Comparison of ENCODE assay signal across 8 cellular contexts in the genomic region with DNA sequence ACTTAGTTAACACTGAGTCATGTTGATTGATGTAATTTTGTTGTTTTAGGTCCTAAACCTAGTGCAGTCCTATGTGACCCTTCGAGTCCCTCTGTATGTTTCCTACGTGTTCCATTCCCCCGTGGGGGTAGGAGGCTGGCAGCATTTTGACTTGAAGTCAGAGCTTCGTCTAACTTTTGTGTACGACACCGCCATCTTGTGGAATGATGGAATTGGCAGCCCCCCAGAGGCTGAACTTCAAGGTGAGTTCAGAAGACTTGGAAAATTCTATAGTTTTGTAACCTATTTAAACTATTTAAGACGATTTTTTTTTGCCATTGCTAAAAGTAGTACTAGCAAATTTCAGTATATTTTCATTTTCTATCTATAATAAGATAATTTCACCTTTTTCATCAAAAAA.
DNase-seq lines count a peak whose midpoint lies in the region; ATAC-seq, FAIRE-seq and TF ChIP-seq lines count a peak whose summit lies in the region.

No MANE protein-coding gene starts in this region.

- WGBS in GM12878 (ENCODE audit: insufficient coverage, insufficient replicate concordance, low lambda C conversion rate, missing lambda C conversion rate): 0% methylated on average over 7 of the region's 7 CpGs
- under 1% methylated on average over 7 of the region's 7 CpGs for WGBS in HepG2 (ENCODE audit: low lambda C conversion rate)
- 24 to 25% methylated on average over 7 of the region's 7 CpGs for WGBS in thyroid gland, 2 donors
- 28% methylated on average over 7 of the region's 7 CpGs for WGBS in suprapubic skin

- BruUV-seq in GM12878 (replicated peaks; lab: Mats Ljungman, UMichigan): no TSS peak
- no TSS peak for BruUV-seq in HepG2 (replicated peaks; lab: Mats Ljungman, UMichigan)

- H3K27ac ChIP-seq in GM12878 (ENCODE audit: control insufficient read depth, insufficient read depth) (no peak overlapping the region), HepG2 (ENCODE audit: extremely low read length, insufficient read depth, low read length) (no peak overlapping the region), thyroid gland (no peak overlapping the region), suprapubic skin (no peak overlapping the region)

- no peak overlapping the region for H3K4me2 ChIP-seq in GM12878 (ENCODE audit: control insufficient read depth, insufficient read depth)
- H3K4me2 ChIP-seq in HepG2 (ENCODE audit: low read depth, low read length): no peak overlapping the region

- TF ChIP-seq EP300 in GM12878 (IDR thresholded peaks at IDR 0.05; ENCODE audit: borderline replicate concordance in 1 of 2, control insufficient read depth in 1 of 2, low read depth in 2 of 2, low read length in 2 of 2) (no peak), HepG2 (IDR thresholded peaks at IDR 0.05; ENCODE audit: low read depth in 2 of 2, low read length in 2 of 2) (no peak), HepG2 (CRISPR knock-in tag; IDR thresholded peaks at IDR 0.05; ENCODE audit: borderline replicate concordance) (no peak), suprapubic skin (IDR thresholded peaks at IDR 0.05) (no peak)

- H3K27me3 ChIP-seq in GM12878 (replicated peaks in 1 of 2; ENCODE audit: control insufficient read depth in 2 of 2, insufficient read depth in 2 of 2, low read length in 1 of 2) (0 out of 4 replicates have a peak, but pooled peaks cover 0 to 3% of the 10 kb centered on the region in 2 experiments), HepG2 (ENCODE audit: control insufficient read depth in 1 of 2, insufficient read depth in 2 of 2, low read length in 2 of 2) (no peaks in the 10 kb centered on the region), thyroid gland (no peaks in the 10 kb centered on the region), suprapubic skin (no peaks in the 10 kb centered on the region)

- POLR2A ChIA-PET in GM12878 (lab: Charles Lee): no interaction called here
- POLR2A ChIA-PET in HepG2 (lab: Yijun Ruan, JAX): no interaction called here

- H3K9ac ChIP-seq in GM12878 (ENCODE audit: control insufficient read depth, insufficient read depth, low read length): no peak overlapping the region
- no peak overlapping the region for H3K9ac ChIP-seq in HepG2 (ENCODE audit: insufficient read depth, low read depth, low read length)

- H2AFZ ChIP-seq in GM12878 (ENCODE audit: control insufficient read depth, low read depth, low read length) (no peak overlapping the region), HepG2 (ENCODE audit: low read length) (no peak overlapping the region)

- DNase-seq in RCC 7860 (ENCODE audit: low spot score) (no peak), GM12878 (ENCODE audit: low read depth, low spot score) (no peak), HepG2 (ENCODE audit: low spot score) (peak; percentile 35), thyroid gland (peak; percentile 67 to 73), suprapubic skin (ENCODE audit: low spot score in 2 of 2) (no peak)

- CTCF ChIA-PET in GM12878 (lab: Yijun Ruan, JAX) (interaction anchor here (1.0 to 5.7 kb wide), 17 partner anchors 11 to 1855 kb away, joined by 3 to 58 read pairs (median 5); a partner anchor contains a TSS), HepG2 (lab: Yijun Ruan, JAX; ENCODE audit: low intra/inter-chr PET ratio, low total read pairs) (no interaction called here)

- TF ChIP-seq RAD21 in GM12878 (IDR thresholded peaks at IDR 0.05; ENCODE audit: insufficient read depth, low read depth, low read length) (peak; percentile 82), HepG2 (CRISPR knock-in tag; IDR thresholded peaks at IDR 0.05) (no peak)

- FAIRE-seq in A204.1 (lab: Jason Lieb, UNC) (peak; percentile 47), RCC 7860 (lab: Jason Lieb, UNC) (peak; percentile 8), GM12878 (lab: Jason Lieb, UNC) (no peak), HepG2 (lab: Jason Lieb, UNC) (peak; percentile 52)

- ATAC-seq in HG03159 (IDR thresholded peaks at IDR 0.05; ENCODE audit: unreplicated experiment) (peak; percentile 75), GM12878 (peak; percentile 87), HepG2 (peak; percentile 71)

- TF ChIP-seq CTCF in GM12872 (IDR thresholded peaks at IDR 0.05; ENCODE audit: insufficient read depth, low read depth, low read length) (peak; percentile 69), GM12878 (IDR thresholded peaks at IDR 0.05 in 2 of 3, conservative IDR thresholded peaks at IDR 0.05 in 1 of 3; ENCODE audit: control insufficient read depth in 2 of 3, extremely low read depth in 1 of 3, insufficient read depth in 1 of 3, low read depth in 3 of 3, low read length in 3 of 3) (peak; percentile 61 to 73 (median 65)), HepG2 (CRISPR knock-in tag; IDR thresholded peaks at IDR 0.05) (peak; percentile 61), thyroid gland (IDR thresholded peaks at IDR 0.05) (peak in 4 of 6 experiments; percentile 33 to 57 (median 48)), suprapubic skin (IDR thresholded peaks at IDR 0.05) (no peak)

- H3K4me3 ChIP-seq in GM12878 (no peak overlapping the region), HepG2 (replicated peaks in 1 of 3; ENCODE audit: insufficient read depth in 1 of 3, low read depth in 2 of 3, low read length in 3 of 3) (no peak overlapping the region), thyroid gland (replicated peaks in 1 of 3) (no peak overlapping the region), suprapubic skin (no peak overlapping the region)

- intact Hi-C loops in GM12878 (cut with micrococcal nuclease; ENCODE audit: unreplicated experiment) (loop anchor here (1.0 to 5.0 kb wide), 3 partner anchors 110 to 290 kb away; no protein-coding TSS in a partner anchor), HepG2 (cut with micrococcal nuclease; ENCODE audit: unreplicated experiment) (loop anchor here (5.0 kb wide), 1 partner anchor 45 kb away; no protein-coding TSS in a partner anchor), thyroid gland (cut with DNase I) (no loop called here)

- H3K9me3 ChIP-seq in GM12878 (replicated peaks; ENCODE audit: control insufficient read depth, insufficient read depth, low read length): no peaks in the 10 kb centered on the region
- H3K9me3 ChIP-seq in HepG2 (ENCODE audit: low read length): no peaks in the 10 kb centered on the region
- H3K9me3 ChIP-seq in thyroid gland: no peaks in the 10 kb centered on the region
- no peaks in the 10 kb centered on the region for H3K9me3 ChIP-seq in suprapubic skin

- H3K79me2 ChIP-seq in GM12878 (ENCODE audit: control insufficient read depth, insufficient read depth, low read length): no peaks in the 10 kb centered on the region
- no peaks in the 10 kb centered on the region for H3K79me2 ChIP-seq in HepG2 (ENCODE audit: insufficient read depth, low read length)

- H4K20me1 ChIP-seq in GM12878 (ENCODE audit: control insufficient read depth, insufficient read depth) (no peaks in the 10 kb centered on the region), HepG2 (ENCODE audit: insufficient read depth, low read length) (no peaks in the 10 kb centered on the region)

- RAD21 ChIA-PET in GM12878 (lab: Charles Lee; ENCODE audit: unreplicated experiment): interaction anchor here (1.0 to 3.2 kb wide), 7 partner anchors 22 to 291 kb away, joined by 3 to 26 read pairs (median 4); a partner anchor contains a TSS

- H3K36me3 ChIP-seq in GM12878 (ENCODE audit: control insufficient read depth in 2 of 2, insufficient read depth in 2 of 2, low read length in 1 of 2) (no peaks in the 10 kb centered on the region), HepG2 (replicated peaks in 1 of 2; ENCODE audit: control insufficient read depth in 1 of 2, insufficient read depth in 2 of 2, low read length in 2 of 2) (no peaks in the 10 kb centered on the region), thyroid gland (peaks cover 0 to 6% of the 10 kb centered on the region in 2 donors), suprapubic skin (no peaks in the 10 kb centered on the region)

- in situ Hi-C loops in GM12878 (cut with MboI): loop anchor here (5.0 kb wide), 1 partner anchor 185 kb away; a partner anchor contains a TSS
- in situ Hi-C loops in HepG2 (cut with HindIII; ENCODE audit: extremely low pct_ligation_motif_present, low pct_unique_long_range_greater_than_20kb): loop anchor here (10.0 kb wide), 1 partner anchor 58 kb away; no protein-coding TSS in a partner anchor

- SMC1A ChIA-PET in GM12878 (lab: Charles Lee; ENCODE audit: uncharacterized antibody, unreplicated experiment): interaction anchor here (0.7 to 7.7 kb wide), 12 partner anchors 10 to 537 kb away, joined by 3 to 68 read pairs (median 6); a partner anchor contains a TSS

- no peaks in the 10 kb centered on the region for H3K4me1 ChIP-seq in GM12878 (ENCODE audit: control insufficient read depth, insufficient read depth, low read length)
- no peaks in the 10 kb centered on the region for H3K4me1 ChIP-seq in HepG2 (ENCODE audit: insufficient read depth, low read length)
- no peaks in the 10 kb centered on the region for H3K4me1 ChIP-seq in thyroid gland
- H3K4me1 ChIP-seq in suprapubic skin: no peaks in the 10 kb centered on the region

- TF ChIP-seq POLR2A in GM12878 (IDR thresholded peaks at IDR 0.05; ENCODE audit: low read depth, low read length): no peak
- TF ChIP-seq POLR2A in HepG2 (IDR thresholded peaks at IDR 0.05; ENCODE audit: insufficient read depth in 1 of 2, low read depth in 2 of 2, low read length in 2 of 2): no peak
- no peak for TF ChIP-seq POLR2A in thyroid gland (IDR thresholded peaks at IDR 0.05)
- no peak for TF ChIP-seq POLR2A in suprapubic skin (IDR thresholded peaks at IDR 0.05)

TF ChIP-seq in GM12878, 131 proteins besides CTCF, POLR2A, EP300 and RAD21 (continues in another document):
- TF ChIP-seq, protein P1, sequence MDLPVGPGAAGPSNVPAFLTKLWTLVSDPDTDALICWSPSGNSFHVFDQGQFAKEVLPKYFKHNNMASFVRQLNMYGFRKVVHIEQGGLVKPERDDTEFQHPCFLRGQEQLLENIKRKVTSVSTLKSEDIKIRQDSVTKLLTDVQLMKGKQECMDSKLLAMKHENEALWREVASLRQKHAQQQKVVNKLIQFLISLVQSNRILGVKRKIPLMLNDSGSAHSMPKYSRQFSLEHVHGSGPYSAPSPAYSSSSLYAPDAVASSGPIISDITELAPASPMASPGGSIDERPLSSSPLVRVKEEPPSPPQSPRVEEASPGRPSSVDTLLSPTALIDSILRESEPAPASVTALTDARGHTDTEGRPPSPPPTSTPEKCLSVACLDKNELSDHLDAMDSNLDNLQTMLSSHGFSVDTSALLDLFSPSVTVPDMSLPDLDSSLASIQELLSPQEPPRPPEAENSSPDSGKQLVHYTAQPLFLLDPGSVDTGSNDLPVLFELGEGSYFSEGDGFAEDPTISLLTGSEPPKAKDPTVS (IDR thresholded peaks at IDR 0.05; ENCODE audit: low read depth, low read length): no peak

TF ChIP-seq in HepG2, 621 proteins besides CTCF, POLR2A, EP300 and RAD21:
- TF ChIP-seq HDAC2 (CRISPR knock-in tag; IDR thresholded peaks at IDR 0.05): no peak
- peak; percentile 32 for TF ChIP-seq STAG1 (CRISPR knock-in tag; IDR thresholded peaks at IDR 0.05)

Comparison
In these comparisons a context has a peak if more than half of its experiments do, and no peak if none do; other contexts are left out.
1. CTCF ChIP-seq: peak in GM12872 (single experiment), GM12878 (3 of 3), HepG2 (single experiment) and thyroid gland (4 of 6); none in suprapubic skin (0 of 2).
2. DNase-seq: peak in HepG2 (single experiment) and thyroid gland (2 of 2); none in RCC 7860 (single experiment), GM12878 (single experiment) and suprapubic skin (0 of 2).
3. Peak in every context shown above with its lines, with median percentiles within 50 percentile points of each other: ATAC-seq.